ENCODE assay signal across 10 cellular contexts in the genomic region with DNA sequence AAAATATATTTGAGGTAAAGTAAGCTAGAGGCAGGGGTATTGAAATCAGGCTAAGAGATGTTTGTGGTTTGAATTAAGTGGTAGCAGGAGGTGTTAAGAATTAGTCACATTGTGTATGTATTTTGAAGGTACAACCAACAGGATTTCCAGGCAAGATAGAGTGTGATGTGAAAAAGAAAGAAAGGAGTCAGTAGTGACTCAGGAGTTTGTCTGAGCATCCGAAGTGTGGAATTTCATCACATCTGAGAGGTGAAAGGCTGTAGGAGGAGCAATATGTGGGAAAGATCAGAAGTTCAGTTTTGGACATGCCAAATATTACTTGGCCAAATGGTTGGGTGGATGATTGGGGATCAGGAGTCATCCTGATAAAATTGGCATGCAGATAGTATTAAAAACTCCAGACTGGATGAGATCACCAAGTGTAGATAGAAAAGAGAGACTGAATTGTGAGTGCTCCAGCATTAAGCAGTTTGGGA. TPM values are rescaled to one million over a fixed set of nuclear protein-coding genes. Genes with fewer than 3 reads are reported as not detected.
DNase-seq lines count a peak whose midpoint lies in the region; ATAC-seq and TF ChIP-seq lines count a peak whose summit lies in the region.
"Had no signal": no experiment of that assay in that cellular context is flagged by ENCODE, and none has a peak within 500 bp of the region (broad histone marks: within the 10 kb centered on the region; RNA-seq: fewer than 3 reads in every experiment).

No MANE protein-coding gene starts in this region.

- no peak for TF ChIP-seq CTCF in CD4-positive, alpha-beta T cell (IDR thresholded peaks at IDR 0.05)
- TF ChIP-seq CTCF in tibial artery (IDR thresholded peaks at IDR 0.05) (no peak), GM13977 (IDR thresholded peaks at IDR 0.05; ENCODE audit: extremely low read depth, insufficient read depth, missing control alignments) (no peak)

- DNase-seq in CD4-positive, alpha-beta T cell, result no peak
- DNase-seq in MG63, result peak; percentile 45
- no peak for DNase-seq in central memory CD8-positive, alpha-beta T cell (ENCODE audit: low spot score in 2 of 2)
- DNase-seq in myocyte (ENCODE audit: low read depth), result peak; percentile 71
- no peak for DNase-seq in tibial artery
- DNase-seq in GM13977 (ENCODE audit: low spot score), result no peak
- DNase-seq in COLO829 (ENCODE audit: low spot score), result no peak
- DNase-seq: activated B cell treated with CpG ODN at 0.5 μM for 24 hours had no signal

- H3K4me1 ChIP-seq in tibial artery, result peaks cover 0 to 61% (median 18%) of the 10 kb centered on the region in 4 donors

- intact Hi-C loops in CD4-positive, alpha-beta T cell (cut with DNase I, micrococcal nuclease), result no loop called here
- intact Hi-C loops in tibial artery (cut with DNase I; ENCODE audit: low total_unique reads), result no loop called here

- no peaks in the 10 kb centered on the region for H3K9me3 ChIP-seq in CD4-positive, alpha-beta T cell (ENCODE audit: control insufficient read depth, low read length)
- H3K9me3 ChIP-seq in MG63, result no peaks in the 10 kb centered on the region
- H3K9me3 ChIP-seq in tibial artery, result no peaks in the 10 kb centered on the region
- H3K9me3 ChIP-seq: thoracic aorta had no signal

- in situ Hi-C loops in GM13977 (cut with MboI; ENCODE audit: low pct_unique_long_range_greater_than_20kb, low sequenced_read_pairs, unreplicated experiment), result no loop called here

- peak; percentile 21 for ATAC-seq in CD4-positive, alpha-beta T cell (ENCODE audit: poor library complexity)
- peak; percentile 93 for ATAC-seq in central memory CD8-positive, alpha-beta T cell (replicated peaks; ENCODE audit: extremely low read depth, poor library complexity, severe bottlenecking)
- ATAC-seq in HG02610 (IDR thresholded peaks at IDR 0.05; ENCODE audit: unreplicated experiment), result no peak

- H3K9me3 Mint-ChIP-seq in CD4-positive, alpha-beta T cell, result no peaks in the 10 kb centered on the region
- H3K9me3 Mint-ChIP-seq in central memory CD8-positive, alpha-beta T cell, result no peaks in the 10 kb centered on the region
- H3K9me3 Mint-ChIP-seq: activated B cell treated with CpG ODN at 0.5 μM for 24 hours had no signal

- H3K27me3 ChIP-seq in CD4-positive, alpha-beta T cell (ENCODE audit: control insufficient read depth, insufficient read depth, low read length), result no peaks in the 10 kb centered on the region
- H3K27me3 ChIP-seq in MG63, result no peaks in the 10 kb centered on the region
- H3K27me3 ChIP-seq in tibial artery, result no peaks in the 10 kb centered on the region

- no peaks in the 10 kb centered on the region; the same call in 1 of the 2 replicates for H3K36me3 ChIP-seq in MG63
- no peaks in the 10 kb centered on the region for H3K36me3 ChIP-seq in tibial artery
- H3K36me3 ChIP-seq: thoracic aorta had no signal

- peaks cover 20% of the 10 kb centered on the region for H3K36me3 Mint-ChIP-seq in CD4-positive, alpha-beta T cell (ENCODE audit: low read depth)
- H3K36me3 Mint-ChIP-seq in central memory CD8-positive, alpha-beta T cell (ENCODE audit: insufficient read depth), result peaks cover 3% of the 10 kb centered on the region

- peak overlapping the region; percentile 28 for H3K27ac Mint-ChIP-seq in CD4-positive, alpha-beta T cell
- H3K27ac Mint-ChIP-seq in central memory CD8-positive, alpha-beta T cell (ENCODE audit: low read depth), result peak overlapping the region; percentile 38
- H3K27ac Mint-ChIP-seq: activated B cell treated with CpG ODN at 0.5 μM for 24 hours had no signal

- H3K27me3 Mint-ChIP-seq in CD4-positive, alpha-beta T cell, result no peaks in the 10 kb centered on the region
- no peaks in the 10 kb centered on the region for H3K27me3 Mint-ChIP-seq in central memory CD8-positive, alpha-beta T cell
- H3K27me3 Mint-ChIP-seq: activated B cell treated with CpG ODN at 0.5 μM for 24 hours had no signal

- H3K4me3 ChIP-seq in MG63, result no peak overlapping the region
- no peak overlapping the region for H3K4me3 ChIP-seq in tibial artery
- H3K4me3 ChIP-seq: thoracic aorta had no signal

- CTCF ChIA-PET in CD4-positive, alpha-beta T cell (lab: Charles Lee), result no interaction called here

- no peak overlapping the region for H3K4me3 Mint-ChIP-seq in CD4-positive, alpha-beta T cell
- peak overlapping the region; percentile 0 for H3K4me3 Mint-ChIP-seq in central memory CD8-positive, alpha-beta T cell
- H3K4me3 Mint-ChIP-seq: activated B cell treated with CpG ODN at 0.5 μM for 24 hours had no signal

- H3K4me1 Mint-ChIP-seq in CD4-positive, alpha-beta T cell (ENCODE audit: low read depth), result peaks cover 86% of the 10 kb centered on the region
- H3K4me1 Mint-ChIP-seq in central memory CD8-positive, alpha-beta T cell, result peaks cover 83% of the 10 kb centered on the region

- POLR2A ChIA-PET in CD4-positive, alpha-beta T cell (lab: Charles Lee), result no interaction called here

- no peak overlapping the region for H3K27ac ChIP-seq in CD4-positive, alpha-beta T cell (ENCODE audit: low read depth, low read length)
- no peak overlapping the region for H3K27ac ChIP-seq in tibial artery
- H3K27ac ChIP-seq: thoracic aorta had no signal

RNA-seq across cellular contexts. Expression of a gene that starts 32.1 kb away (rescaled TPM):
- 10 to 100 TPM; 14.8 to 16.0 TPM for total RNA-seq in CD4-positive, alpha-beta T cell
- 0.79 and 1.1 TPM in 2 replicates for total RNA-seq in MG63 (2014; rRNA removed; shearing (Covaris generic); ENCODE audit: low replicate concordance)
- 3.4 and 3.7 TPM in 2 replicates for total RNA-seq in myocyte
- 1.3 TPM for polyA plus RNA-seq in myocyte (2012)

RNA-seq across cellular contexts. Expression of a gene that starts 32.7 kb away (rescaled TPM):
- total RNA-seq in CD4-positive, alpha-beta T cell, result 10 to 100 TPM; 67.8 to 80.3 TPM
- 18.9 and 26.4 TPM in 2 replicates for total RNA-seq in MG63 (2014; rRNA removed; shearing (Covaris generic); ENCODE audit: low replicate concordance)
- total RNA-seq in myocyte, result 95.2 and 124 TPM in 2 replicates
- polyA plus RNA-seq in myocyte (2012), result 38.3 TPM

Comparison
In these comparisons a context has a peak if more than half of its experiments do, and no peak if none do; other contexts are left out.
1. DNase-seq: peak in MG63 (single experiment) and myocyte (single experiment); none in CD4-positive, alpha-beta T cell (0 of 10), central memory CD8-positive, alpha-beta T cell (0 of 2), tibial artery (0 of 2), GM13977 (single experiment) and COLO829 (single experiment).